22 cellular contexts compared by ENCODE assay signal in genomic region chr1:233151850-233152249, GRCh38.
DNase-seq lines count a peak whose midpoint lies in the region; ATAC-seq and TF ChIP-seq lines count a peak whose summit lies in the region.
"Had no signal": no experiment of that assay in that cellular context is flagged by ENCODE, and none has a peak within 500 bp of the region (broad histone marks: within the 10 kb centered on the region; RNA-seq: fewer than 3 reads in every experiment).

No MANE protein-coding gene starts in this region.

- H3K4me1 Mint-ChIP-seq in T-helper 2 cell treated with Interferon-gamma antibody and Interleukin-4, amounts not matched to agents 5 μg/mL and 100 μg/mL, for 36 hours (ENCODE audit: low read depth): no peaks in the 10 kb centered on the region
- no peaks in the 10 kb centered on the region for H3K4me1 Mint-ChIP-seq in T-cell
- H3K4me1 Mint-ChIP-seq: CD4-positive, alpha-beta memory T cell had no signal

- intact Hi-C loops in Right ventricle myocardium superior (cut with DNase I) (no loop called here), right cardiac atrium (cut with DNase I) (no loop called here)

- ATAC-seq in Right ventricle myocardium superior (ENCODE audit: poor library complexity) (peak; percentile 94), right cardiac atrium (peak; percentile 71 to 94), T-cell (replicated peaks in 1 of 4) (no peak), HG03280 (IDR thresholded peaks at IDR 0.05; ENCODE audit: unreplicated experiment) (no peak)

- no peak overlapping the region for H3K27ac Mint-ChIP-seq in T-helper 2 cell treated with Interferon-gamma antibody and Interleukin-4, amounts not matched to agents 5 μg/mL and 100 μg/mL, for 36 hours
- no peak overlapping the region for H3K27ac Mint-ChIP-seq in T-cell
- H3K27ac Mint-ChIP-seq: CD4-positive, alpha-beta memory T cell had no signal

- POLR2A ChIA-PET in T-cell (lab: Charles Lee): no interaction called here

- peaks cover 4% of the 10 kb centered on the region for H3K36me3 Mint-ChIP-seq in T-helper 2 cell treated with Interferon-gamma antibody and Interleukin-4, amounts not matched to agents 5 μg/mL and 100 μg/mL, for 36 hours (ENCODE audit: low read depth)
- H3K36me3 Mint-ChIP-seq in T-cell: peaks cover 67% of the 10 kb centered on the region

- H3K4me1 ChIP-seq in right cardiac atrium (ENCODE audit: control insufficient read depth, insufficient read depth, low read length): no peaks in the 10 kb centered on the region
- H3K4me1 ChIP-seq: Caco-2, HAP-1, SJCRH30 had no signal

- H3K4me3 Mint-ChIP-seq in T-helper 2 cell treated with Interferon-gamma antibody and Interleukin-4, amounts not matched to agents 5 μg/mL and 100 μg/mL, for 36 hours: no peak overlapping the region
- H3K4me3 Mint-ChIP-seq in T-cell: no peak overlapping the region
- H3K4me3 Mint-ChIP-seq: CD4-positive, alpha-beta memory T cell had no signal

- CTCF ChIA-PET in T-cell (lab: Charles Lee): no interaction called here

- H3K27ac ChIP-seq in right cardiac atrium (ENCODE audit: low read length): no peak overlapping the region
- H3K27ac ChIP-seq: GM23248, RWPE1, SJCRH30 had no signal

- no peak overlapping the region for H3K4me3 ChIP-seq in astrocyte of the spinal cord (ENCODE audit: low read depth, low read length)
- H3K4me3 ChIP-seq in right cardiac atrium (ENCODE audit: low read length): no peak overlapping the region
- H3K4me3 ChIP-seq: GM23248, HAP-1, SJCRH30 had no signal

- no peaks in the 10 kb centered on the region for H3K27me3 ChIP-seq in right cardiac atrium (ENCODE audit: control insufficient read depth, insufficient read depth)
- H3K27me3 ChIP-seq: SJCRH30 had no signal

- 48% methylated on average over 6 of the region's 6 CpGs for WGBS in right cardiac atrium

- no peak for TF ChIP-seq CTCF in astrocyte of the spinal cord (IDR thresholded peaks at IDR 0.05; ENCODE audit: low read depth, low read length)

- no peaks in the 10 kb centered on the region for H3K9me3 ChIP-seq in right cardiac atrium (ENCODE audit: control insufficient read depth, low read length)
- H3K9me3 ChIP-seq: Caco-2, HAP-1, SJCRH30 had no signal

- in situ Hi-C loops in astrocyte of the spinal cord (cut with HindIII; ENCODE audit: low sequenced_read_pairs): no loop called here

- no peaks in the 10 kb centered on the region for H3K27me3 Mint-ChIP-seq in T-helper 2 cell treated with Interferon-gamma antibody and Interleukin-4, amounts not matched to agents 5 μg/mL and 100 μg/mL, for 36 hours (ENCODE audit: low read depth)
- no peaks in the 10 kb centered on the region for H3K27me3 Mint-ChIP-seq in T-cell
- H3K27me3 Mint-ChIP-seq: CD4-positive, alpha-beta memory T cell had no signal

- no peaks in the 10 kb centered on the region for H3K9me3 Mint-ChIP-seq in T-helper 2 cell treated with Interferon-gamma antibody and Interleukin-4, amounts not matched to agents 5 μg/mL and 100 μg/mL, for 36 hours
- no peaks in the 10 kb centered on the region for H3K9me3 Mint-ChIP-seq in T-cell
- H3K9me3 Mint-ChIP-seq: CD4-positive, alpha-beta memory T cell had no signal

- DNase-seq in astrocyte of the spinal cord (ENCODE audit: low read depth, low spot score): peak; percentile 9
- DNase-seq in Right ventricle myocardium superior: peak; percentile 66
- DNase-seq in right cardiac atrium: peak; percentile 42 to 82 (median 71)
- no peak for DNase-seq in T-helper 2 cell treated with Interferon-gamma antibody and Interleukin-4, amounts not matched to agents 5 μg/mL and 100 μg/mL, for 36 hours (ENCODE audit: low spot score)
- DNase-seq in T-cell: no peak
- DNase-seq in SHP77 (lab: John Stamatoyannopoulos, UW): no peak
- DNase-seq: Caco-2; CD4-positive, alpha-beta memory T cell; DMS 273 treated with DMSO at 0.1 percent for 48 hours; DMS79 treated with DMSO at 0.1 percent for 48 hours; GM23248; KG1; NCI-H1092 treated with DMSO at 0.1 percent for 48 hours; NCI-H2029 treated with DMSO at 0.1 percent for 48 hours; NCI-H226; NCI-H510A treated with DMSO at 0.1 percent for 48 hours; NCI-H748 treated with DMSO at 0.1 percent for 48 hours; NK-92 treated with Interleukin-12 subunit alpha and Interleukin-12 subunit beta, amount 100 ng/mL, for 24 hours; SJCRH30 had no signal

Comparison
In these comparisons a context has a peak if more than half of its experiments do, and no peak if none do; other contexts are left out.
1. DNase-seq: peak in astrocyte of the spinal cord (single experiment), Right ventricle myocardium superior (single experiment) and right cardiac atrium (3 of 3); none in T-helper 2 cell treated with Interferon-gamma antibody and Interleukin-4, amounts not matched to agents 5 μg/mL and 100 μg/mL, for 36 hours (single experiment), T-cell (0 of 34) and SHP77 (0 of 2).
2. ATAC-seq: peak in Right ventricle myocardium superior (single experiment) and right cardiac atrium (2 of 2); none in T-cell (0 of 4) and HG03280 (single experiment).